8 cellular contexts compared by ENCODE assay signal in the genomic region with DNA sequence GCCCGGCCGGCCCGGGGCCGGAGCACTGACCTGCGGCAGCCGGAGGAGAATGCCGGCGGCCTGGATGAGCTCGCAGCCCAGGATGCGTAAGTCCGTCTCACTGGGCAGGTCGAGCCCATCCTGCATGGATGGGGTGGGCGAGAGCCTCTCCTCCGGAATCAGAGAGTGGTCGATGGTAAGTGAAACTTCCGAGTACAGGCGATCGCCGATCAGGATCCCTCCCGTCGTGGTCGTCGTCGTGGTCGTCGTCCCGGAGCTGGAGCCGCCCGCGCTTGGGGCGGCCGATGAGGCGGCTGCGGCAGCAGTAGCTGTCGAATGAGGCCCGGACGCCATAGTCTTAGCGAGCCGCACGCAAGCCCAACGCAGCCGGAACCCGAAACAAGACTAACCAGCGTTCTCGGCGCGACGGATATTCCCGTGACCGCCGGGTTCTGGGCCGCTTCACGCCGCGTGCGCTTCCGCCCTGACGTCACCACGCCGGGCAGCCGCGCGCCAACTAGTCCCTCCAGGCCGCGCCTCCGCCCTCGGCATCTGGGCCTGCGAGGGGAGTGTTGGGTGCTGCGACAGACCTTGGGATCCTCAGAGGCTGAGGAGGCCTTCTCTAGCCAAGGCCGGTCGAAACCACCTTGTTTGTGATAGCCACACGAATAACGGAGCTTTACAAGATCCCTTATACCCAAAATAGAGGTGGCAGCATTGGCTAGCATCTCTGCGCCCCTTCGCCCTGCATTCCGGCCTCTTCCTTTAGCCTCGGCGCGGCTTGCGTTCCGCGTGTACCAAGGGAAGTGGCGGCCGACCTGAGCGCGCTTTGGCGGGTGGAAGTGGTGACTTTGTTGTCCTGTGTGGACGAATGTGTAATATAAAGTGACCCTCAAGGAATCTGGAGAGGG. TPM values are rescaled to one million over a fixed set of nuclear protein-coding genes. Genes with fewer than 3 reads are reported as not detected.
DNase-seq lines count a peak whose midpoint lies in the region; ATAC-seq and TF ChIP-seq lines count a peak whose summit lies in the region.

A gene (minus strand): TSS at position 386 of the 890 bp plus-strand sequence. CDS start 53 bp downstream, at position 333.

- peaks cover 23 to 59% (median 46%) of the 10 kb centered on the region in 4 donors for H3K4me1 Mint-ChIP-seq in CD4-positive, CD25-positive, alpha-beta regulatory T cell
- H3K4me1 Mint-ChIP-seq in dendritic cell treated with granulocyte-macrophage colony-stimulating factor and Interleukin-4, amounts not matched to agents 40 ng/mL and 50 ng/mL, for 4 days (ENCODE audit: low read depth), result peaks cover 47% of the 10 kb centered on the region

- peak within 1 kb of the TSS; percentile 100 for H3K27ac ChIP-seq in CD4-positive, CD25-positive, alpha-beta regulatory T cell (ENCODE audit: insufficient read depth, low read length, poor library complexity, severe bottlenecking)
- peak within 1 kb of the TSS; percentile 100 for H3K27ac ChIP-seq in left lung

- peak; percentile 91 to 99 (median 97) for DNase-seq in CD4-positive, CD25-positive, alpha-beta regulatory T cell
- DNase-seq in NCI-H774 (lab: John Stamatoyannopoulos, UW) (peak; percentile 99), left lung (peak; percentile 96 to 97)
- DNase-seq in activated CD4-positive, alpha-beta T cell treated with anti-CD3 and anti-CD28 coated beads, Interleukin-2, amount 50 U/mL, for 4 hours, result peak; percentile 95 to 96
- peak; percentile 94 for DNase-seq in stimulated activated CD4-positive, alpha-beta T cell treated with anti-CD3 and anti-CD28 coated beads, Interleukin-2, amount 100 ng/mL, for 4 hours (ENCODE audit: low read depth)

- no peaks in the 10 kb centered on the region for H3K9me3 Mint-ChIP-seq in CD4-positive, CD25-positive, alpha-beta regulatory T cell
- H3K9me3 Mint-ChIP-seq in dendritic cell treated with granulocyte-macrophage colony-stimulating factor and Interleukin-4, amounts not matched to agents 40 ng/mL and 50 ng/mL, for 4 days, result no peaks in the 10 kb centered on the region

- peak within 1 kb of the TSS; percentile 99 to 100 (median 100) for H3K27ac Mint-ChIP-seq in CD4-positive, CD25-positive, alpha-beta regulatory T cell
- peak within 1 kb of the TSS; percentile 98 for H3K27ac Mint-ChIP-seq in dendritic cell treated with granulocyte-macrophage colony-stimulating factor and Interleukin-4, amounts not matched to agents 40 ng/mL and 50 ng/mL, for 4 days

- peak; percentile 79 to 81 for ATAC-seq in CD4-positive, CD25-positive, alpha-beta regulatory T cell (ENCODE audit: low read depth in 2 of 2)
- ATAC-seq in GM19438 (IDR thresholded peaks at IDR 0.05; ENCODE audit: low read depth, unreplicated experiment) (peak; percentile 80), HG03571 (IDR thresholded peaks at IDR 0.05; ENCODE audit: unreplicated experiment) (peak; percentile 75), left lung (peak; percentile 94)

- no peak for TF ChIP-seq CTCF in left lung (IDR thresholded peaks at IDR 0.05)

- H3K9me3 ChIP-seq in CD4-positive, CD25-positive, alpha-beta regulatory T cell (ENCODE audit: control insufficient read depth in 2 of 2, low read length in 2 of 2), result no peaks in the 10 kb centered on the region
- H3K9me3 ChIP-seq in left lung, result no peaks in the 10 kb centered on the region

- peaks cover 4% of the 10 kb centered on the region for H3K27me3 Mint-ChIP-seq in CD4-positive, CD25-positive, alpha-beta regulatory T cell
- no peaks in the 10 kb centered on the region for H3K27me3 Mint-ChIP-seq in dendritic cell treated with granulocyte-macrophage colony-stimulating factor and Interleukin-4, amounts not matched to agents 40 ng/mL and 50 ng/mL, for 4 days

- peaks cover 54% of the 10 kb centered on the region for H3K4me1 ChIP-seq in CD4-positive, CD25-positive, alpha-beta regulatory T cell (ENCODE audit: control insufficient read depth, insufficient read depth, low read length, poor library complexity, severe bottlenecking)
- peaks cover 31 to 70% of the 10 kb centered on the region in 2 donors for H3K4me1 ChIP-seq in left lung

- intact Hi-C loops in dendritic cell treated with granulocyte-macrophage colony-stimulating factor and Interleukin-4, amounts not matched to agents 40 ng/mL and 50 ng/mL, for 4 days (cut with micrococcal nuclease), result loop anchor here (1.0 to 10.0 kb wide), 4 partner anchors 15 to 1645 kb away; a partner anchor contains a TSS
- intact Hi-C loops in left lung (cut with DNase I), result no loop called here

- peak within 1 kb of the TSS; percentile 97 to 99 (median 98) for H3K4me3 Mint-ChIP-seq in CD4-positive, CD25-positive, alpha-beta regulatory T cell
- peak within 1 kb of the TSS; percentile 99 for H3K4me3 Mint-ChIP-seq in dendritic cell treated with granulocyte-macrophage colony-stimulating factor and Interleukin-4, amounts not matched to agents 40 ng/mL and 50 ng/mL, for 4 days

- peaks cover 38% of the 10 kb centered on the region for H3K36me3 ChIP-seq in CD4-positive, CD25-positive, alpha-beta regulatory T cell (ENCODE audit: control insufficient read depth, insufficient read depth, low read length)
- H3K36me3 ChIP-seq in left lung, result peaks cover 7 to 38% of the 10 kb centered on the region in 2 donors

- H3K27me3 ChIP-seq in CD4-positive, CD25-positive, alpha-beta regulatory T cell (ENCODE audit: control insufficient read depth, insufficient read depth, low read length), result no peaks in the 10 kb centered on the region
- no peaks in the 10 kb centered on the region for H3K27me3 ChIP-seq in left lung

- H3K36me3 Mint-ChIP-seq in CD4-positive, CD25-positive, alpha-beta regulatory T cell, result peaks cover 43% of the 10 kb centered on the region
- peaks cover 55% of the 10 kb centered on the region for H3K36me3 Mint-ChIP-seq in dendritic cell treated with granulocyte-macrophage colony-stimulating factor and Interleukin-4, amounts not matched to agents 40 ng/mL and 50 ng/mL, for 4 days (ENCODE audit: low read depth)

- H3K4me3 ChIP-seq in CD4-positive, CD25-positive, alpha-beta regulatory T cell (ENCODE audit: low read depth, low read length), result peak within 1 kb of the TSS; percentile 99
- peak within 1 kb of the TSS; percentile 78 to 91 for H3K4me3 ChIP-seq in left lung

RNA-seq across cellular contexts. Expression of the gene that starts here (rescaled TPM):
- 1,080 TPM for total RNA-seq in CD4-positive, CD25-positive, alpha-beta regulatory T cell
- polyA plus RNA-seq in CD4-positive, CD25-positive, alpha-beta regulatory T cell, result 10 to 100 TPM; 48.7 to 71.3 (median 57.9) TPM
- 100 to 1,000 TPM in 1 of 2 donors, 10 to 100 TPM in 1; 82.6 to 119 TPM for total RNA-seq in left lung

Comparison
In these comparisons a context has a peak if more than half of its experiments do, and no peak if none do; other contexts are left out.
1. Peak in every context shown above with its lines: DNase-seq, ATAC-seq, H3K4me3 ChIP-seq and H3K27ac ChIP-seq.